8 cellular contexts compared by ENCODE assay signal in the genomic region with DNA sequence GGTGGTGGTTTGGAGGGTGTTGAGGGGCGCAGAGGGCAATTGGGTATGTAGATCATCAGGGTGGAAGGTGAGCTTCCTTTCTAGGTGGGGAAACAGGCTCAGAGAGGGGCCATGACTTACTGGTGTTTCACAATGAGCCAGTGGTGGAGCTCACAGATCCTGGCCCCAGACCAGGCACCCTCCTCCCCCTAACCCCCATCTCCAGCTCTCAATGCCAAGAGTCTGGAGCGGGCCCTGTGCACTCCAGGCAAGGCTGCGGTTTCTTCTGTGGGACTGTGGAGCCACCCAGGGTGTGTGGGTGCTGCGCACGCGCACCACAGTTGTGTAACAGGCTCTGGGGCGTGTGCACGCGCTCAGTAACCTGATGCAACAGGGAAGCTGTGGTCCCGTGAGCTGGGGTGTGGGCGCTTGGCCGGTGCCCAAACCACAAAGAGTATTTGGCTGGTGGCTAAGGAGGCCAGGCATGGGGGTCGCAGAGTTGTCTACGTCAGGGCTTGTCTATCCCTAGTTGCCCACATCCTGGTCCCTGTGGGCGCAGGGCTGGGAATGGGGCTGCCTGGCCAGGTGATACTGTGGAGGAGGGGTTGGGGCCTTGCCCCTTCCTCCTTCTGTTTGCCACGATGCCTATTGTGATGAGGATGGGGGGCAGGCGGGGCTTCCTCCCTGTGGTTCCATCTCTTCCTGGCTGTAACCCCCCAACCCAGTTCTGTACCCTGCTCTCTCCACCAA. TPM values are rescaled to one million over a fixed set of nuclear protein-coding genes. Genes with fewer than 3 reads are reported as not detected.
DNase-seq lines count a peak whose midpoint lies in the region; ATAC-seq and TF ChIP-seq lines count a peak whose summit lies in the region.

No MANE protein-coding gene starts in this region.

- intact Hi-C loops in activated T-helper 2 cell treated with anti-CD3 and anti-CD28 coated beads, Interferon-gamma antibody, Interleukin-2, Interleukin-4, amounts not matched to agents 10 μg/mL and 5 μg/mL and 100 μg/mL, durations not matched to agents 14 hours and 24 hours and 36 hours (cut with micrococcal nuclease) = loop anchor here (1.0 to 2.0 kb wide), 4 partner anchors 48 to 354 kb away; no protein-coding TSS in a partner anchor
- intact Hi-C loops in Right ventricle myocardium inferior (cut with DNase I) = loop anchor here (2.0 to 5.0 kb wide), 2 partner anchors 42 to 354 kb away; no protein-coding TSS in a partner anchor

- TF ChIP-seq CTCF in RWPE1 (conservative IDR thresholded peaks at IDR 0.05; ENCODE audit: low read depth) = no peak

- CTCF ChIA-PET in RWPE1 (lab: Yijun Ruan, JAX) = interaction anchor here (0.6 to 1.6 kb wide), 6 partner anchors 45 to 354 kb away, joined by 3 to 8 read pairs (median 4); no protein-coding TSS in a partner anchor

- H3K27ac ChIP-seq in RWPE1 = peak overlapping the region; percentile 83

- H3K9me3 Mint-ChIP-seq in activated T-helper 2 cell treated with anti-CD3 and anti-CD28 coated beads, Interferon-gamma antibody, Interleukin-2, Interleukin-4, amounts not matched to agents 10 μg/mL and 5 μg/mL and 100 μg/mL, durations not matched to agents 14 hours and 24 hours and 36 hours = peaks cover 4% of the 10 kb centered on the region

- peak; percentile 51 for TF ChIP-seq POLR2A in GM18951 (IDR thresholded peaks at IDR 0.05; ENCODE audit: extremely low read depth, insufficient read depth, insufficient read length)

- H3K27me3 Mint-ChIP-seq in activated T-helper 2 cell treated with anti-CD3 and anti-CD28 coated beads, Interferon-gamma antibody, Interleukin-2, Interleukin-4, amounts not matched to agents 10 μg/mL and 5 μg/mL and 100 μg/mL, durations not matched to agents 14 hours and 24 hours and 36 hours (ENCODE audit: low read depth) = peaks cover 7% of the 10 kb centered on the region

- no peak overlapping the region for H3K4me3 Mint-ChIP-seq in activated T-helper 2 cell treated with anti-CD3 and anti-CD28 coated beads, Interferon-gamma antibody, Interleukin-2, Interleukin-4, amounts not matched to agents 10 μg/mL and 5 μg/mL and 100 μg/mL, durations not matched to agents 14 hours and 24 hours and 36 hours (ENCODE audit: low read depth)

- peaks cover 25% of the 10 kb centered on the region for H3K4me1 Mint-ChIP-seq in activated T-helper 2 cell treated with anti-CD3 and anti-CD28 coated beads, Interferon-gamma antibody, Interleukin-2, Interleukin-4, amounts not matched to agents 10 μg/mL and 5 μg/mL and 100 μg/mL, durations not matched to agents 14 hours and 24 hours and 36 hours (ENCODE audit: low read depth)

- H3K27ac Mint-ChIP-seq in activated T-helper 2 cell treated with anti-CD3 and anti-CD28 coated beads, Interferon-gamma antibody, Interleukin-2, Interleukin-4, amounts not matched to agents 10 μg/mL and 5 μg/mL and 100 μg/mL, durations not matched to agents 14 hours and 24 hours and 36 hours = peak overlapping the region; percentile 56

- ATAC-seq in HG03520 (IDR thresholded peaks at IDR 0.05; ENCODE audit: unreplicated experiment) = peak; percentile 59
- peak; percentile 88 for ATAC-seq in Right ventricle myocardium inferior
- no peak for ATAC-seq in HG03095 (IDR thresholded peaks at IDR 0.05; ENCODE audit: unreplicated experiment)

- DNase-seq in A172 (ENCODE audit: low spot score) (peak; percentile 82), RWPE1 (ENCODE audit: low spot score) (peak; percentile 93), Right ventricle myocardium inferior (ENCODE audit: missing footprints) (peak; percentile 94)
- peak; percentile 67 for DNase-seq in activated T-helper 2 cell treated with anti-CD3 and anti-CD28 coated beads, Interferon-gamma antibody, Interleukin-2, Interleukin-4, amounts not matched to agents 10 μg/mL and 5 μg/mL and 100 μg/mL, durations not matched to agents 14 hours and 24 hours and 36 hours (ENCODE audit: low spot score)
- peak; percentile 65 to 77 for DNase-seq in stimulated activated CD4-positive, alpha-beta T cell treated with anti-CD3 and anti-CD28 coated beads, Interleukin-15, amount 100 ng/mL, for 48 hours (ENCODE audit: low read depth in 2 of 2)

- POLR2A ChIA-PET in RWPE1 (lab: Yijun Ruan, JAX; ENCODE audit: low non-redundant PET) = interaction anchor here (0.5 to 1.2 kb wide), 9 partner anchors 11 to 92 kb away, joined by 3 to 6 read pairs (median 4); a partner anchor contains a TSS

- in situ Hi-C loops in GM18951 (cut with MboI; ENCODE audit: low sequenced_read_pairs, unreplicated experiment) = no loop called here

- no peaks in the 10 kb centered on the region for H3K36me3 Mint-ChIP-seq in activated T-helper 2 cell treated with anti-CD3 and anti-CD28 coated beads, Interferon-gamma antibody, Interleukin-2, Interleukin-4, amounts not matched to agents 10 μg/mL and 5 μg/mL and 100 μg/mL, durations not matched to agents 14 hours and 24 hours and 36 hours (ENCODE audit: low read depth)

RNA-seq across cellular contexts. Expression of a gene that starts 37.5 kb away (rescaled TPM):
- 84.5 and 93.4 TPM in 2 replicates for total RNA-seq in A172 (2014; rRNA removed; shearing (Covaris generic))
- total RNA-seq in activated T-helper 2 cell treated with anti-CD3 and anti-CD28 coated beads, Interferon-gamma antibody, Interleukin-2, Interleukin-4, amounts not matched to agents 10 μg/mL and 5 μg/mL and 100 μg/mL, durations not matched to agents 14 hours and 24 hours and 36 hours = 44.8 and 45.1 TPM in 2 replicates
- total RNA-seq in Right ventricle myocardium inferior = 43.1 TPM

RNA-seq across cellular contexts. Expression of a gene that starts 44.9 kb away (rescaled TPM):
- 29.0 and 35.2 TPM in 2 replicates for total RNA-seq in A172 (2014; rRNA removed; shearing (Covaris generic))
- 50.7 and 55.2 TPM in 2 replicates for total RNA-seq in activated T-helper 2 cell treated with anti-CD3 and anti-CD28 coated beads, Interferon-gamma antibody, Interleukin-2, Interleukin-4, amounts not matched to agents 10 μg/mL and 5 μg/mL and 100 μg/mL, durations not matched to agents 14 hours and 24 hours and 36 hours
- 242 TPM for total RNA-seq in Right ventricle myocardium inferior
